ENCODE assay signal across 1 cellular context in genomic region chr11:66418986-66419308, GRCh38.
TF ChIP-seq lines count a peak whose summit lies in the region.

No MANE protein-coding gene starts in this region.

TF ChIP-seq in SK-N-SH, 30 proteins besides CTCF, POLR2A, EP300 and RAD21 (continued from another document):
- TF ChIP-seq REST (IDR thresholded peaks at IDR 0.05; ENCODE audit: low read depth, low read length) (no peak), TAF1 (IDR thresholded peaks at IDR 0.05; ENCODE audit: borderline replicate concordance, low read depth, low read length) (no peak)
